In genomic region chr1:205950826-205951549, GRCh38 we compare ENCODE assay signal across 13 cellular contexts. TPM values are rescaled to one million over a fixed set of nuclear protein-coding genes. Genes with fewer than 3 reads are reported as not detected.
A peak's percentile ranks its signal among the peaks of the same experiment; 100 is the strongest.
DNase-seq lines count a peak whose midpoint lies in the region; ATAC-seq and TF ChIP-seq lines count a peak whose summit lies in the region.
"Had no signal": no experiment of that assay in that cellular context is flagged by ENCODE, and none has a peak within 500 bp of the region (broad histone marks: within the 10 kb centered on the region; RNA-seq: fewer than 3 reads in every experiment).

No MANE protein-coding gene starts in this region.

- intact Hi-C loops in dorsolateral prefrontal cortex (cut with DNase I) (no loop called here), Right ventricle myocardium superior (cut with DNase I) (no loop called here)

- no peak for TF ChIP-seq CTCF in dorsolateral prefrontal cortex (IDR thresholded peaks at IDR 0.05 in 54 of 56, conservative IDR thresholded peaks at IDR 0.05 in 2 of 56; ENCODE audit: low read depth in 1 of 56, partially characterized antibody in 56 of 56)

- H3K4ac ChIP-seq in mesendoderm (ENCODE audit: low read depth, low read length): no peak overlapping the region

- peak; percentile 49 for DNase-seq in CD1c-positive myeloid dendritic cell (ENCODE audit: extremely low spot score)
- DNase-seq in LoVo (ENCODE audit: low spot score): peak; percentile 34
- peak; percentile 29 for DNase-seq in adipocyte (ENCODE audit: low read depth)
- DNase-seq in mesendoderm: no peak
- no peak for DNase-seq in NCI-H2029 (lab: John Stamatoyannopoulos, UW)
- no peak for DNase-seq in dorsolateral prefrontal cortex
- no peak for DNase-seq in activated CD4-positive, alpha-beta memory T cell treated with anti-CD3 and anti-CD28 coated beads, Interleukin-2, amount 10 ng/mL, durations not matched to agents 7 days and 5 days
- no peak for DNase-seq in Right ventricle myocardium superior
- DNase-seq: CD8-positive, alpha-beta memory T cell; RPMI8226; stimulated activated CD4-positive, alpha-beta T cell treated with anti-CD3 and anti-CD28 coated beads, Interleukin-1b, Interleukin-23, amount 100 ng/mL, for 48 hours had no signal

- no peaks in the 10 kb centered on the region for H3K36me3 Mint-ChIP-seq in activated CD4-positive, alpha-beta memory T cell treated with anti-CD3 and anti-CD28 coated beads, Interleukin-2, amount 10 ng/mL, durations not matched to agents 7 days and 5 days (ENCODE audit: low read depth)
- H3K36me3 Mint-ChIP-seq: CD8-positive, alpha-beta memory T cell; memory B cell; stimulated activated memory B cell treated with anti-CD40 and anti-IgM and Interleukin-4, amounts not matched to agents 10 μg/mL and 1 μg/mL and 100 μg/mL, for 72 hours had no signal

- H3K9me3 Mint-ChIP-seq in activated CD4-positive, alpha-beta memory T cell treated with anti-CD3 and anti-CD28 coated beads, Interleukin-2, amount 10 ng/mL, durations not matched to agents 7 days and 5 days: no peaks in the 10 kb centered on the region
- H3K9me3 Mint-ChIP-seq: CD8-positive, alpha-beta memory T cell; memory B cell; stimulated activated memory B cell treated with anti-CD40 and anti-IgM and Interleukin-4, amounts not matched to agents 10 μg/mL and 1 μg/mL and 100 μg/mL, for 72 hours had no signal

- H3K9me3 ChIP-seq in adipocyte (ENCODE audit: control insufficient read depth, low read length): no peaks in the 10 kb centered on the region

- no peak overlapping the region for H3K4me3 ChIP-seq in adipocyte (ENCODE audit: low read length)
- H3K4me3 ChIP-seq in mesendoderm (ENCODE audit: low read length): no peak overlapping the region
- no peak overlapping the region for H3K4me3 ChIP-seq in dorsolateral prefrontal cortex

- H2BK5ac ChIP-seq in mesendoderm (ENCODE audit: low read length): no peak overlapping the region

- no peak overlapping the region for H3K4me2 ChIP-seq in mesendoderm (ENCODE audit: low read length)

- no peak overlapping the region for H3K9ac ChIP-seq in adipocyte (ENCODE audit: low read length)
- H3K9ac ChIP-seq in mesendoderm (ENCODE audit: low read length): no peak overlapping the region

- H2BK15ac ChIP-seq in mesendoderm (replicated peaks; ENCODE audit: low read depth): no peak overlapping the region

- H3K56ac ChIP-seq in mesendoderm (ENCODE audit: low read length): peak overlapping the region; percentile 17

- H3K18ac ChIP-seq in mesendoderm (ENCODE audit: low read length): no peak overlapping the region

- H3K27ac ChIP-seq in mesendoderm (ENCODE audit: low read depth, low read length): no peak overlapping the region
- H3K27ac ChIP-seq in dorsolateral prefrontal cortex: peak overlapping the region in 3 of 59 donors; percentile 5 to 18 (median 8)

- H3K23ac ChIP-seq in mesendoderm (ENCODE audit: low read length): no peak overlapping the region

- no peaks in the 10 kb centered on the region for H3K36me3 ChIP-seq in adipocyte (ENCODE audit: control insufficient read depth, insufficient read depth, low read length, severe bottlenecking)
- no peaks in the 10 kb centered on the region for H3K36me3 ChIP-seq in mesendoderm (ENCODE audit: control insufficient read depth, insufficient read depth, low read length)

- ATAC-seq in Right ventricle myocardium superior (ENCODE audit: poor library complexity): no peak
- ATAC-seq: stimulated activated memory B cell treated with anti-CD40 and anti-IgM and Interleukin-4, amounts not matched to agents 10 μg/mL and 1 μg/mL and 100 μg/mL, for 72 hours had no signal

- H3K27ac Mint-ChIP-seq in activated CD4-positive, alpha-beta memory T cell treated with anti-CD3 and anti-CD28 coated beads, Interleukin-2, amount 10 ng/mL, durations not matched to agents 7 days and 5 days: no peak overlapping the region
- H3K27ac Mint-ChIP-seq: memory B cell; stimulated activated memory B cell treated with anti-CD40 and anti-IgM and Interleukin-4, amounts not matched to agents 10 μg/mL and 1 μg/mL and 100 μg/mL, for 72 hours had no signal

- H2AK5ac ChIP-seq in mesendoderm (ENCODE audit: low read length): no peak overlapping the region

- H3K27me3 ChIP-seq in adipocyte (replicated peaks; ENCODE audit: control insufficient read depth, insufficient read depth, low read length): peaks cover under 1% of the 10 kb centered on the region
- no peaks in the 10 kb centered on the region for H3K27me3 ChIP-seq in mesendoderm (ENCODE audit: insufficient read depth, low read length, poor library complexity)
- no peaks in the 10 kb centered on the region for H3K27me3 ChIP-seq in dorsolateral prefrontal cortex

- no peaks in the 10 kb centered on the region for H3K79me1 ChIP-seq in mesendoderm (ENCODE audit: low read length)

- H3K4me3 Mint-ChIP-seq in activated CD4-positive, alpha-beta memory T cell treated with anti-CD3 and anti-CD28 coated beads, Interleukin-2, amount 10 ng/mL, durations not matched to agents 7 days and 5 days: no peak overlapping the region
- H3K4me3 Mint-ChIP-seq: CD8-positive, alpha-beta memory T cell; memory B cell; stimulated activated memory B cell treated with anti-CD40 and anti-IgM and Interleukin-4, amounts not matched to agents 10 μg/mL and 1 μg/mL and 100 μg/mL, for 72 hours had no signal

- peaks cover 19% of the 10 kb centered on the region for H3K27me3 Mint-ChIP-seq in activated CD4-positive, alpha-beta memory T cell treated with anti-CD3 and anti-CD28 coated beads, Interleukin-2, amount 10 ng/mL, durations not matched to agents 7 days and 5 days

- CTCF ChIA-PET in activated CD4-positive, alpha-beta memory T cell treated with anti-CD3 and anti-CD28 coated beads, Interleukin-2, amount 10 ng/mL, durations not matched to agents 7 days and 5 days (lab: Charles Lee): interaction anchor here (0.6 to 1.4 kb wide), 2 partner anchors 26 to 126 kb away, joined by 3 to 7 read pairs; no protein-coding TSS in a partner anchor

- no CpG with 5 or more reads among the region's 7 CpGs for WGBS in mesendoderm (ENCODE audit: extremely low coverage, insufficient coverage, low lambda C conversion rate)

- H3K4me1 ChIP-seq in adipocyte (ENCODE audit: control insufficient read depth, insufficient read depth, low read length) (peaks cover 23% of the 10 kb centered on the region), mesendoderm (ENCODE audit: control insufficient read depth, low read depth, low read length) (no peaks in the 10 kb centered on the region)

- H2BK120ac ChIP-seq in mesendoderm (ENCODE audit: low read depth, low read length): no peak overlapping the region

- H4K5ac ChIP-seq in mesendoderm (ENCODE audit: low read length): no peak overlapping the region

- no peaks in the 10 kb centered on the region for H3K79me2 ChIP-seq in mesendoderm (ENCODE audit: control insufficient read depth, insufficient read depth, low read length)

- H3K4me1 Mint-ChIP-seq in activated CD4-positive, alpha-beta memory T cell treated with anti-CD3 and anti-CD28 coated beads, Interleukin-2, amount 10 ng/mL, durations not matched to agents 7 days and 5 days: no peaks in the 10 kb centered on the region
- H3K4me1 Mint-ChIP-seq: CD8-positive, alpha-beta memory T cell had no signal

- POLR2A ChIA-PET in activated CD4-positive, alpha-beta memory T cell treated with anti-CD3 and anti-CD28 coated beads, Interleukin-2, amount 10 ng/mL, durations not matched to agents 7 days and 5 days (lab: Charles Lee): no interaction called here

- H4K8ac ChIP-seq in mesendoderm (ENCODE audit: low read depth, low read length): no peak overlapping the region

RNA-seq across cellular contexts. Expression of gene SLC26A9, which starts 7.7 kb away (rescaled TPM):
- 0.01 TPM for polyA plus RNA-seq in mesendoderm (2013, experiment 1 of 2)
- polyA plus RNA-seq in mesendoderm (2013, experiment 2 of 2): 0.06 TPM
- total RNA-seq in dorsolateral prefrontal cortex: 1 to 10 TPM in 70 of 120 experiments, under 1 TPM in 49, not detected in 1; 0.12 to 6.7 (median 1.2) TPM
- total RNA-seq in activated CD4-positive, alpha-beta memory T cell treated with anti-CD3 and anti-CD28 coated beads, Interleukin-2, amount 10 ng/mL, durations not matched to agents 7 days and 5 days: not detected
- 33.0 TPM for total RNA-seq in Right ventricle myocardium superior
- total RNA-seq: CD8-positive, alpha-beta memory T cell had no signal
- polyA plus RNA-seq: CD8-positive, alpha-beta memory T cell had no signal

RNA-seq across cellular contexts. Expression of gene RAB7B, which starts 52.2 kb away (rescaled TPM):
- polyA plus RNA-seq in mesendoderm (2013, experiment 1 of 2): 0.06 TPM
- polyA plus RNA-seq in mesendoderm (2013, experiment 2 of 2): 0.03 TPM
- total RNA-seq in dorsolateral prefrontal cortex: 1 to 10 TPM in 103 of 120 experiments, under 1 TPM in 17; 0.43 to 6.5 (median 2.0) TPM
- total RNA-seq in activated CD4-positive, alpha-beta memory T cell treated with anti-CD3 and anti-CD28 coated beads, Interleukin-2, amount 10 ng/mL, durations not matched to agents 7 days and 5 days: not detected
- total RNA-seq in Right ventricle myocardium superior: 1.2 TPM
- polyA plus RNA-seq: CD8-positive, alpha-beta memory T cell had no signal

Comparison
In these comparisons a context has a peak if more than half of its experiments do, and no peak if none do; other contexts are left out.
1. DNase-seq: peak in CD1c-positive myeloid dendritic cell (single experiment), LoVo (single experiment) and adipocyte (single experiment); none in mesendoderm (single experiment), NCI-H2029 (single experiment), dorsolateral prefrontal cortex (0 of 10), activated CD4-positive, alpha-beta memory T cell treated with anti-CD3 and anti-CD28 coated beads, Interleukin-2, amount 10 ng/mL, durations not matched to agents 7 days and 5 days (single experiment) and Right ventricle myocardium superior (single experiment).